ENCODE assay signal across 1 cellular context in the genomic region with DNA sequence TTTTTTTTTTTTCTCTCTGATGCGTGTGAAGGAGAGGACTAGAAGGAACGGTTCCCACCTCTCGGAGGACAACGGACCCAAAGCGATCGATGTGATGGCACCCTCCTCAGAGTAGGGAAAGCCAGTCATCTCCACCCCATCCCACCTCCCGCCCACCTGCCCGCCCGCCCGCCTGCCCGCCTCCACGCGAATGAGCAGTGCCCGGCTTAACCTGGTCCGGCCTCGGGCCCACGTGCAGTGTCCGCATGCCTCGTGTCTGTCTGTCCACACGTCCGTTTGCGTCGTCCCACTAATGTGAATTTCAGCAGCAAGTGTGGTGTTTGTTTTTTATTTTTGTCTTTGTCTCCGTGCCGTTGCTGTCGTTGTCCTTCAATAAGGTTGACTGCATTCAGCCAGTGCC.
TF ChIP-seq lines count a peak whose summit lies in the region.

No MANE protein-coding gene starts in this region.

TF ChIP-seq in WTC11, 78 proteins besides CTCF, POLR2A, EP300 and RAD21 (continued from another document):
- TF ChIP-seq, protein P1, sequence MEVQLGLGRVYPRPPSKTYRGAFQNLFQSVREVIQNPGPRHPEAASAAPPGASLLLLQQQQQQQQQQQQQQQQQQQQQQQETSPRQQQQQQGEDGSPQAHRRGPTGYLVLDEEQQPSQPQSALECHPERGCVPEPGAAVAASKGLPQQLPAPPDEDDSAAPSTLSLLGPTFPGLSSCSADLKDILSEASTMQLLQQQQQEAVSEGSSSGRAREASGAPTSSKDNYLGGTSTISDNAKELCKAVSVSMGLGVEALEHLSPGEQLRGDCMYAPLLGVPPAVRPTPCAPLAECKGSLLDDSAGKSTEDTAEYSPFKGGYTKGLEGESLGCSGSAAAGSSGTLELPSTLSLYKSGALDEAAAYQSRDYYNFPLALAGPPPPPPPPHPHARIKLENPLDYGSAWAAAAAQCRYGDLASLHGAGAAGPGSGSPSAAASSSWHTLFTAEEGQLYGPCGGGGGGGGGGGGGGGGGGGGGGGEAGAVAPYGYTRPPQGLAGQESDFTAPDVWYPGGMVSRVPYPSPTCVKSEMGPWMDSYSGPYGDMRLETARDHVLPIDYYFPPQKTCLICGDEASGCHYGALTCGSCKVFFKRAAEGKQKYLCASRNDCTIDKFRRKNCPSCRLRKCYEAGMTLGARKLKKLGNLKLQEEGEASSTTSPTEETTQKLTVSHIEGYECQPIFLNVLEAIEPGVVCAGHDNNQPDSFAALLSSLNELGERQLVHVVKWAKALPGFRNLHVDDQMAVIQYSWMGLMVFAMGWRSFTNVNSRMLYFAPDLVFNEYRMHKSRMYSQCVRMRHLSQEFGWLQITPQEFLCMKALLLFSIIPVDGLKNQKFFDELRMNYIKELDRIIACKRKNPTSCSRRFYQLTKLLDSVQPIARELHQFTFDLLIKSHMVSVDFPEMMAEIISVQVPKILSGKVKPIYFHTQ (CRISPR knock-in tag; IDR thresholded peaks at IDR 0.05), result no peak
- TF ChIP-seq NR1H2 (CRISPR knock-in tag; IDR thresholded peaks at IDR 0.05), result no peak
- TF ChIP-seq, protein P2, sequence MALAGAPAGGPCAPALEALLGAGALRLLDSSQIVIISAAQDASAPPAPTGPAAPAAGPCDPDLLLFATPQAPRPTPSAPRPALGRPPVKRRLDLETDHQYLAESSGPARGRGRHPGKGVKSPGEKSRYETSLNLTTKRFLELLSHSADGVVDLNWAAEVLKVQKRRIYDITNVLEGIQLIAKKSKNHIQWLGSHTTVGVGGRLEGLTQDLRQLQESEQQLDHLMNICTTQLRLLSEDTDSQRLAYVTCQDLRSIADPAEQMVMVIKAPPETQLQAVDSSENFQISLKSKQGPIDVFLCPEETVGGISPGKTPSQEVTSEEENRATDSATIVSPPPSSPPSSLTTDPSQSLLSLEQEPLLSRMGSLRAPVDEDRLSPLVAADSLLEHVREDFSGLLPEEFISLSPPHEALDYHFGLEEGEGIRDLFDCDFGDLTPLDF (CRISPR knock-in tag; IDR thresholded peaks at IDR 0.05), result no peak
- no peak for TF ChIP-seq GRHL2 (CRISPR knock-in tag; IDR thresholded peaks at IDR 0.05; ENCODE audit: insufficient replicate concordance, severe bottlenecking)
